Comparison of ENCODE assay signal across 8 cellular contexts in the genomic region with DNA sequence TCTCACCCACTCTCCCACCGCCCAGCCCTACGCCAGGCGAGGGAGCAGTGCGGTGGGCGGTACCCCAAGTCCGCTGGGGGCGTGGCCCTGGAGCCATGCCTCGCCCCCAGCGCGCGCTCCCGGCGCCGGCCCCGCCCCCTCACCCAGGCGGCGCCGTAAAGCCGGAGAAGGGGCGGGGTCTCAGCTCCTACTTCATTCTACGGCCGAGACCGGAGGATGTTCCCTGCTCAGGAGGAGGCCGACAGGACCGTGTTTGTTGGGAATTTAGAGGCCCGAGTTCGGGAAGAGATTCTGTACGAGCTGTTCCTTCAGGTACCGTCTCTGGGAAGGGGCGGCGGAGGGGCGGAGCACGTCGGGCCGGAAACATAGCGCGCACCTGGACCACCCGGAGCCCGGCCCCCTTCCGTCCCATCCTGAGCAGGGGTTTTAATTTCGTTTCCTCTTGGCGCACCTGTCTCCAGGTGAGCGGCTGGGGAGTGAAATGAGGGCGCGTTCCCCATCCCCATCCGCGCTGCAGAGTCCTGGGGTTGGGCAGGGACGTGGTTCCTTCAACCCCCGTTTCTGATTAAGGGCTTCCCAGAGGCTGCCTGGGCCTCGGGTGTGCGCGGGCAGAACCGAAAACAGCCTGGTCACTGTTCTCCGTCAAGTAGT. TPM values are rescaled to one million over a fixed set of nuclear protein-coding genes. Genes with fewer than 3 reads are reported as not detected.
A peak's percentile ranks its signal among the peaks of the same experiment; 100 is the strongest.
DNase-seq lines count a peak whose midpoint lies in the region; ATAC-seq and TF ChIP-seq lines count a peak whose summit lies in the region.

A gene with protein sequence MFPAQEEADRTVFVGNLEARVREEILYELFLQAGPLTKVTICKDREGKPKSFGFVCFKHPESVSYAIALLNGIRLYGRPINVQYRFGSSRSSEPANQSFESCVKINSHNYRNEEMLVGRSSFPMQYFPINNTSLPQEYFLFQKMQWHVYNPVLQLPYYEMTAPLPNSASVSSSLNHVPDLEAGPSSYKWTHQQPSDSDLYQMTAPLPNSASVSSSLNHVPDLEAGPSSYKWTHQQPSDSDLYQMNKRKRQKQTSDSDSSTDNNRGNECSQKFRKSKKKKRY (plus strand): TSS at position 187 of the 651 bp plus-strand sequence. CDS start 30 bp downstream, at position 217.

- peak within 1 kb of the TSS; percentile 90 for H3K4me3 ChIP-seq in endodermal cell (ENCODE audit: low read length)

- H3K9me3 Mint-ChIP-seq in endodermal cell (no peaks in the 10 kb centered on the region), mesothelial cell of epicardium (peaks cover 8% of the 10 kb centered on the region)

- H3K27ac ChIP-seq in endodermal cell (ENCODE audit: low read depth, low read length) = no peak within 1 kb of the TSS

- DNase-seq in NCI-H446 (lab: John Stamatoyannopoulos, UW) (peak; percentile 6 to 65), NCI-H446 treated with DMSO at 0.1 percent for 48 hours (lab: John Stamatoyannopoulos, UW) (no peak), NCI-H524 treated with DMSO at 0.1 percent for 48 hours (lab: John Stamatoyannopoulos, UW) (peak; percentile 11), endodermal cell (peak; percentile 94), mesothelial cell of epicardium (ENCODE audit: low spot score in 2 of 2, unreplicated experiment in 2 of 2) (peak; percentile 68 to 79)
- DNase-seq in activated CD8-positive, alpha-beta memory T cell treated with anti-CD3 and anti-CD28 coated beads for 4 hours (ENCODE audit: low read depth in 2 of 2) = peak; percentile 49 to 54
- DNase-seq in stimulated activated CD8-positive, alpha-beta memory T cell treated with anti-CD3 and anti-CD28 coated beads, Interleukin-15, amount 100 ng/mL, for 1 hour (ENCODE audit: low read depth) = peak; percentile 55

- H3K4me1 Mint-ChIP-seq in endodermal cell (peaks cover 5% of the 10 kb centered on the region), mesothelial cell of epicardium (peaks cover 5% of the 10 kb centered on the region)

- H3K4me1 ChIP-seq in endodermal cell (ENCODE audit: control insufficient read depth, insufficient read depth, low read length) = no peaks in the 10 kb centered on the region

- H3K27ac Mint-ChIP-seq in endodermal cell (peak within 1 kb of the TSS; percentile 72), mesothelial cell of epicardium (peak within 1 kb of the TSS; percentile 64)

- H3K9ac ChIP-seq in endodermal cell (ENCODE audit: extremely low read depth, low read length, poor library complexity, severe bottlenecking) = peak within 1 kb of the TSS; percentile 38

- no peaks in the 10 kb centered on the region for H3K9me3 ChIP-seq in endodermal cell (ENCODE audit: control insufficient read depth, low read length)

- H3K36me3 Mint-ChIP-seq in endodermal cell (ENCODE audit: low read depth) (no peaks in the 10 kb centered on the region), mesothelial cell of epicardium (no peaks in the 10 kb centered on the region)

- ATAC-seq in HG03095 (IDR thresholded peaks at IDR 0.05; ENCODE audit: unreplicated experiment) = peak; percentile 97

- peaks cover 8% of the 10 kb centered on the region for H3K27me3 Mint-ChIP-seq in endodermal cell (ENCODE audit: insufficient read depth)
- peaks cover 13% of the 10 kb centered on the region for H3K27me3 Mint-ChIP-seq in mesothelial cell of epicardium (ENCODE audit: low read depth)

- peaks cover 10% of the 10 kb centered on the region for H3K27me3 ChIP-seq in endodermal cell (ENCODE audit: control insufficient read depth, insufficient read depth, low read length, poor library complexity, severe bottlenecking)

- peak within 1 kb of the TSS; percentile 85 for H3K4me3 Mint-ChIP-seq in endodermal cell
- H3K4me3 Mint-ChIP-seq in mesothelial cell of epicardium = peak within 1 kb of the TSS; percentile 82

- 0 to 1% methylated on average over 14 to 54 of the region's 54 CpGs for WGBS in endodermal cell (ENCODE audit: insufficient coverage in 1 of 2, insufficient read length in 1 of 2), 2 experiments

- TF ChIP-seq CTCF in endodermal cell (conservative IDR thresholded peaks at IDR 0.05) (no peak), mesothelial cell of epicardium (IDR thresholded peaks at IDR 0.05; ENCODE audit: unreplicated experiment) (no peak)

- H3K36me3 ChIP-seq in endodermal cell (ENCODE audit: control insufficient read depth, insufficient read depth, low read length) = no peaks in the 10 kb centered on the region

RNA-seq across cellular contexts. Expression of the gene that starts here (rescaled TPM):
- total RNA-seq in endodermal cell = 10 to 100 TPM in 1 of 2 donors, 1 to 10 TPM in 1; 5.4 to 13.5 TPM
- 6.0 TPM for polyA plus RNA-seq in endodermal cell (2013, experiment 1 of 2)
- 5.5 TPM for polyA plus RNA-seq in endodermal cell (2013, experiment 2 of 2)
- total RNA-seq in mesothelial cell of epicardium = 5.4 to 8.1 TPM (median 6.6 TPM) in 3 replicates
